1 cellular context compared by ENCODE assay signal in the genomic region with DNA sequence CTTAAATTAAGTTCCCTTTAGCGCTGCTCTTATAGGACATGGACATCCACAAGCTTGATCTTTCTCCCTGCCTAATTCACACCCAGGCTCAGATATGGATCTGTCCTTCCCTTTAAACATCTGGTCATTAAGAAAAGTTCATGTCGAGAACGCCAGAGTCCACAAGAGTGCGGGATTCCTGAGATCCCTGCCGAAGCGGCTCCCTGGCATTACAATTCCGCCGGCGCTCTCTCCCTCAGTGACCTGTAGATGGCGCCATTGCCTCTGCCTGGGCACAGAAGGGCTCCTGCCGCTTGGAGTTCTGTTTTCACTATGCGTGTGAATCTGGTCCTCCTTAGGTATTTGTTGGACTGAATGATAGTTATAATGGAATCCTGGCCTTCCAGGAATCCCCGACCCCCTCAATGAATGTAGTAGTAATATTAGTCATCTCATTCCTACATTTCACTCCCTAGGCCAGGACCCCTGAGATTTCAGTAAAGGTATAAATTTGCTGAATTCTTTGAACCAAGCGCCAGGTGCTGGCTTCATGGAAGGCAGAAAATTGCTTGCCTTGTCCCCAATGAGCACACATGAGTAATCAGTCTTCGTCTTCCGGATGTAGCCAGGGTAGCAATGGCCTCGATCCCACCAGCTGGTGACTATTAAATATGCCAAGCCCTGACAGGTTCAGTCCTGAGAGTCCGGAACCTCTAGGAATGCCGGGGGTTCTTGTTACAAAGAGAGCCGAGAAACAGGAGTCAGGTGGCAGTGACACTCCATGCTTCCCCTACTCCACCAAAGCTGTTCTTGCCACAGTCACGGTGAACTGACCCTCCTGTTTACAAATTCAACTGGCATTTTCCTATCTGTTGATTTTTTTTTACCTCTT.
TF ChIP-seq lines count a peak whose summit lies in the region.

No MANE protein-coding gene starts in this region.

TF ChIP-seq in HepG2, 621 proteins besides CTCF, POLR2A, EP300 and RAD21 (continued from another document and continues in another):
- TF ChIP-seq SOX13 (IDR thresholded peaks at IDR 0.05), result no peak
- TF ChIP-seq SOX13 (CRISPR knock-in tag; conservative IDR thresholded peaks at IDR 0.05 in 1 of 2, IDR thresholded peaks at IDR 0.05 in 1 of 2), result 0 out of 4 replicates have a peak, but pooled peaks of 1 of the 2 experiments have one; percentile 22
- peak; percentile 38; the same call in 1 of the 2 replicates for TF ChIP-seq GATAD2A (CRISPR knock-in tag; IDR thresholded peaks at IDR 0.05)
- TF ChIP-seq HOXA9 (CRISPR knock-in tag; IDR thresholded peaks at IDR 0.05; ENCODE audit: borderline replicate concordance), result no peak
- TF ChIP-seq ZMYM4 (CRISPR knock-in tag; IDR thresholded peaks at IDR 0.05), result peak; percentile 38; the same call in 1 of the 2 replicates
- no peak for TF ChIP-seq SRSF9 (IDR thresholded peaks at IDR 0.05; ENCODE audit: borderline replicate concordance, insufficient read depth, low read depth, low read length, poor library complexity, severe bottlenecking)
- no peak for TF ChIP-seq POGZ (CRISPR knock-in tag; IDR thresholded peaks at IDR 0.05)
- TF ChIP-seq ZNF468 (CRISPR knock-in tag; IDR thresholded peaks at IDR 0.05), result no peak
- 0 out of 2 replicates have a peak, but pooled peaks have one; percentile 6 for TF ChIP-seq SAP130 (CRISPR knock-in tag; IDR thresholded peaks at IDR 0.05; ENCODE audit: low read depth)
- TF ChIP-seq ZSCAN30 (CRISPR knock-in tag; IDR thresholded peaks at IDR 0.05), result peak; percentile 77
- no peak for TF ChIP-seq PAWR (CRISPR knock-in tag; IDR thresholded peaks at IDR 0.05; ENCODE audit: borderline replicate concordance)
- TF ChIP-seq MAF1 (CRISPR knock-in tag; IDR thresholded peaks at IDR 0.05; ENCODE audit: borderline replicate concordance), result no peak
- peak; percentile 38; the same call in 1 of the 2 replicates for TF ChIP-seq IRF2 (CRISPR knock-in tag; IDR thresholded peaks at IDR 0.05)
- no peak for TF ChIP-seq KLF6 (CRISPR knock-in tag; IDR thresholded peaks at IDR 0.05)
- TF ChIP-seq ZNF580 (CRISPR knock-in tag; IDR thresholded peaks at IDR 0.05; ENCODE audit: borderline replicate concordance, low read depth), result no peak
- TF ChIP-seq KDM2A (CRISPR knock-in tag; IDR thresholded peaks at IDR 0.05; ENCODE audit: borderline replicate concordance, low read depth), result peak; percentile 79
- TF ChIP-seq ZGPAT (CRISPR knock-in tag; IDR thresholded peaks at IDR 0.05), result 0 out of 2 replicates have a peak, but pooled peaks have one; percentile 27
- TF ChIP-seq ISL2 (CRISPR knock-in tag; IDR thresholded peaks at IDR 0.05), result peak; percentile 55; the same call in 1 of the 2 replicates
- no peak for TF ChIP-seq RARA (CRISPR knock-in tag; IDR thresholded peaks at IDR 0.05)
- TF ChIP-seq ZNF136 (CRISPR knock-in tag; IDR thresholded peaks at IDR 0.05; ENCODE audit: low read depth), result 0 out of 2 replicates have a peak, but pooled peaks have one; percentile 43
- TF ChIP-seq BORCS8-MEF2B (CRISPR knock-in tag; IDR thresholded peaks at IDR 0.05), result 0 out of 2 replicates have a peak, but pooled peaks have one; percentile 37
- TF ChIP-seq, protein P1, sequence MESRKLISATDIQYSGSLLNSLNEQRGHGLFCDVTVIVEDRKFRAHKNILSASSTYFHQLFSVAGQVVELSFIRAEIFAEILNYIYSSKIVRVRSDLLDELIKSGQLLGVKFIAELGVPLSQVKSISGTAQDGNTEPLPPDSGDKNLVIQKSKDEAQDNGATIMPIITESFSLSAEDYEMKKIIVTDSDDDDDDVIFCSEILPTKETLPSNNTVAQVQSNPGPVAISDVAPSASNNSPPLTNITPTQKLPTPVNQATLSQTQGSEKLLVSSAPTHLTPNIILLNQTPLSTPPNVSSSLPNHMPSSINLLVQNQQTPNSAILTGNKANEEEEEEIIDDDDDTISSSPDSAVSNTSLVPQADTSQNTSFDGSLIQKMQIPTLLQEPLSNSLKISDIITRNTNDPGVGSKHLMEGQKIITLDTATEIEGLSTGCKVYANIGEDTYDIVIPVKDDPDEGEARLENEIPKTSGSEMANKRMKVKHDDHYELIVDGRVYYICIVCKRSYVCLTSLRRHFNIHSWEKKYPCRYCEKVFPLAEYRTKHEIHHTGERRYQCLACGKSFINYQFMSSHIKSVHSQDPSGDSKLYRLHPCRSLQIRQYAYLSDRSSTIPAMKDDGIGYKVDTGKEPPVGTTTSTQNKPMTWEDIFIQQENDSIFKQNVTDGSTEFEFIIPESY (CRISPR knock-in tag; IDR thresholded peaks at IDR 0.05), result peak; percentile 39; the same call in 1 of the 2 replicates
- TF ChIP-seq POGK (CRISPR knock-in tag; conservative IDR thresholded peaks at IDR 0.05), result 0 out of 2 replicates have a peak, but pooled peaks have one; percentile 36
- peak; percentile 77 for TF ChIP-seq SALL1 (CRISPR knock-in tag; IDR thresholded peaks at IDR 0.05)
- no peak for TF ChIP-seq ZFP36 (IDR thresholded peaks at IDR 0.05; ENCODE audit: borderline replicate concordance, low read depth, low read length, partially characterized antibody)
- peak; percentile 43; the same call in 1 of the 2 replicates for TF ChIP-seq MED1 (CRISPR knock-in tag; IDR thresholded peaks at IDR 0.05)
- no peak for TF ChIP-seq ZNF562 (CRISPR knock-in tag; IDR thresholded peaks at IDR 0.05; ENCODE audit: borderline replicate concordance)
- no peak for TF ChIP-seq SRSF1 (optimal IDR thresholded peaks at IDR 0.05; ENCODE audit: low read depth, low read length)
- 0 out of 2 replicates have a peak, but pooled peaks have one; percentile 16 for TF ChIP-seq ARID4A (CRISPR knock-in tag; IDR thresholded peaks at IDR 0.05; ENCODE audit: borderline replicate concordance)
- TF ChIP-seq, protein P2, sequence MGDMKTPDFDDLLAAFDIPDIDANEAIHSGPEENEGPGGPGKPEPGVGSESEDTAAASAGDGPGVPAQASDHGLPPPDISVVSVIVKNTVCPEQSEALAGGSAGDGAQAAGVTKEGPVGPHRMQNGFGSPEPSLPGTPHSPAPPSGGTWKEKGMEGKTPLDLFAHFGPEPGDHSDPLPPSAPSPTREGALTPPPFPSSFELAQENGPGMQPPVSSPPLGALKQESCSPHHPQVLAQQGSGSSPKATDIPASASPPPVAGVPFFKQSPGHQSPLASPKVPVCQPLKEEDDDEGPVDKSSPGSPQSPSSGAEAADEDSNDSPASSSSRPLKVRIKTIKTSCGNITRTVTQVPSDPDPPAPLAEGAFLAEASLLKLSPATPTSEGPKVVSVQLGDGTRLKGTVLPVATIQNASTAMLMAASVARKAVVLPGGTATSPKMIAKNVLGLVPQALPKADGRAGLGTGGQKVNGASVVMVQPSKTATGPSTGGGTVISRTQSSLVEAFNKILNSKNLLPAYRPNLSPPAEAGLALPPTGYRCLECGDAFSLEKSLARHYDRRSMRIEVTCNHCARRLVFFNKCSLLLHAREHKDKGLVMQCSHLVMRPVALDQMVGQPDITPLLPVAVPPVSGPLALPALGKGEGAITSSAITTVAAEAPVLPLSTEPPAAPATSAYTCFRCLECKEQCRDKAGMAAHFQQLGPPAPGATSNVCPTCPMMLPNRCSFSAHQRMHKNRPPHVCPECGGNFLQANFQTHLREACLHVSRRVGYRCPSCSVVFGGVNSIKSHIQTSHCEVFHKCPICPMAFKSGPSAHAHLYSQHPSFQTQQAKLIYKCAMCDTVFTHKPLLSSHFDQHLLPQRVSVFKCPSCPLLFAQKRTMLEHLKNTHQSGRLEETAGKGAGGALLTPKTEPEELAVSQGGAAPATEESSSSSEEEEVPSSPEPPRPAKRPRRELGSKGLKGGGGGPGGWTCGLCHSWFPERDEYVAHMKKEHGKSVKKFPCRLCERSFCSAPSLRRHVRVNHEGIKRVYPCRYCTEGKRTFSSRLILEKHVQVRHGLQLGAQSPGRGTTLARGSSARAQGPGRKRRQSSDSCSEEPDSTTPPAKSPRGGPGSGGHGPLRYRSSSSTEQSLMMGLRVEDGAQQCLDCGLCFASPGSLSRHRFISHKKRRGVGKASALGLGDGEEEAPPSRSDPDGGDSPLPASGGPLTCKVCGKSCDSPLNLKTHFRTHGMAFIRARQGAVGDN (CRISPR knock-in tag; IDR thresholded peaks at IDR 0.05), result peak; percentile 30; the same call in 1 of the 2 replicates
- TF ChIP-seq THAP7 (CRISPR knock-in tag; IDR thresholded peaks at IDR 0.05), result 0 out of 2 replicates have a peak, but pooled peaks have one; percentile 28
- TF ChIP-seq, protein P3, sequence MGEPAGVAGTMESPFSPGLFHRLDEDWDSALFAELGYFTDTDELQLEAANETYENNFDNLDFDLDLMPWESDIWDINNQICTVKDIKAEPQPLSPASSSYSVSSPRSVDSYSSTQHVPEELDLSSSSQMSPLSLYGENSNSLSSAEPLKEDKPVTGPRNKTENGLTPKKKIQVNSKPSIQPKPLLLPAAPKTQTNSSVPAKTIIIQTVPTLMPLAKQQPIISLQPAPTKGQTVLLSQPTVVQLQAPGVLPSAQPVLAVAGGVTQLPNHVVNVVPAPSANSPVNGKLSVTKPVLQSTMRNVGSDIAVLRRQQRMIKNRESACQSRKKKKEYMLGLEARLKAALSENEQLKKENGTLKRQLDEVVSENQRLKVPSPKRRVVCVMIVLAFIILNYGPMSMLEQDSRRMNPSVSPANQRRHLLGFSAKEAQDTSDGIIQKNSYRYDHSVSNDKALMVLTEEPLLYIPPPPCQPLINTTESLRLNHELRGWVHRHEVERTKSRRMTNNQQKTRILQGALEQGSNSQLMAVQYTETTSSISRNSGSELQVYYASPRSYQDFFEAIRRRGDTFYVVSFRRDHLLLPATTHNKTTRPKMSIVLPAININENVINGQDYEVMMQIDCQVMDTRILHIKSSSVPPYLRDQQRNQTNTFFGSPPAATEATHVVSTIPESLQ (CRISPR knock-in tag; conservative IDR thresholded peaks at IDR 0.05), result 0 out of 2 replicates have a peak, but pooled peaks have one; percentile 39
- TF ChIP-seq FOXA3 (CRISPR knock-in tag; IDR thresholded peaks at IDR 0.05), result no peak
- peak; percentile 31; the same call in 1 of the 2 replicates for TF ChIP-seq REPIN1 (CRISPR knock-in tag; IDR thresholded peaks at IDR 0.05; ENCODE audit: borderline replicate concordance, low read depth)
- TF ChIP-seq, protein P4, sequence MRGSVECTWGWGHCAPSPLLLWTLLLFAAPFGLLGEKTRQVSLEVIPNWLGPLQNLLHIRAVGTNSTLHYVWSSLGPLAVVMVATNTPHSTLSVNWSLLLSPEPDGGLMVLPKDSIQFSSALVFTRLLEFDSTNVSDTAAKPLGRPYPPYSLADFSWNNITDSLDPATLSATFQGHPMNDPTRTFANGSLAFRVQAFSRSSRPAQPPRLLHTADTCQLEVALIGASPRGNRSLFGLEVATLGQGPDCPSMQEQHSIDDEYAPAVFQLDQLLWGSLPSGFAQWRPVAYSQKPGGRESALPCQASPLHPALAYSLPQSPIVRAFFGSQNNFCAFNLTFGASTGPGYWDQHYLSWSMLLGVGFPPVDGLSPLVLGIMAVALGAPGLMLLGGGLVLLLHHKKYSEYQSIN (CRISPR knock-in tag; IDR thresholded peaks at IDR 0.05; ENCODE audit: borderline replicate concordance), result no peak
- peak; percentile 89 for TF ChIP-seq STAG1 (CRISPR knock-in tag; IDR thresholded peaks at IDR 0.05)
